Comparison of ENCODE assay signal across 1 cellular context in the genomic region with DNA sequence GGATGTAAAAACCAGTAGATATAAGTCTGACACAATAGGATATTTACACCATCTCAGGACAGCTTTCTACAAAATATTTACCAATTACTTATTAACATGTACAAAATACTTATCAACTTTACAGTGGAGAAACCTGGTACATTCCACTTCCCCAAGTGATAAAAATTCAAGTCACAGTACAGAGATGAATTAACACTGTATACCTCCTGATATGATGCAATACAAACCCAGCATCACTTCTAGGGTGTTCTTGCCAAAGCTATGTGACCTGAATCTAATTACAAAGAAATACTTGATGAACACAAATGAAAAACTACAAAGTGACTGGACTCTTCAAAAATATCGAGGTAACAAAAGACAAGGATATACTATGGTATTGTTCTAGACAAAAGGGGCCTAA.
TF ChIP-seq lines count a peak whose summit lies in the region.

No MANE protein-coding gene starts in this region.

TF ChIP-seq in WTC11, 78 proteins besides CTCF, POLR2A, EP300 and RAD21 (continued from another document):
- TF ChIP-seq, protein P1, sequence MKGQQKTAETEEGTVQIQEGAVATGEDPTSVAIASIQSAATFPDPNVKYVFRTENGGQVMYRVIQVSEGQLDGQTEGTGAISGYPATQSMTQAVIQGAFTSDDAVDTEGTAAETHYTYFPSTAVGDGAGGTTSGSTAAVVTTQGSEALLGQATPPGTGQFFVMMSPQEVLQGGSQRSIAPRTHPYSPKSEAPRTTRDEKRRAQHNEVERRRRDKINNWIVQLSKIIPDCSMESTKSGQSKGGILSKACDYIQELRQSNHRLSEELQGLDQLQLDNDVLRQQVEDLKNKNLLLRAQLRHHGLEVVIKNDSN (CRISPR knock-in tag; IDR thresholded peaks at IDR 0.05): no peak
- TF ChIP-seq SP1 (CRISPR knock-in tag; conservative IDR thresholded peaks at IDR 0.05) (no peak), ELF4 (CRISPR knock-in tag; IDR thresholded peaks at IDR 0.05; ENCODE audit: low read depth) (no peak), CREB1 (CRISPR knock-in tag; IDR thresholded peaks at IDR 0.05) (no peak), NFATC4 (CRISPR knock-in tag; IDR thresholded peaks at IDR 0.05) (no peak)
- TF ChIP-seq, protein P2, sequence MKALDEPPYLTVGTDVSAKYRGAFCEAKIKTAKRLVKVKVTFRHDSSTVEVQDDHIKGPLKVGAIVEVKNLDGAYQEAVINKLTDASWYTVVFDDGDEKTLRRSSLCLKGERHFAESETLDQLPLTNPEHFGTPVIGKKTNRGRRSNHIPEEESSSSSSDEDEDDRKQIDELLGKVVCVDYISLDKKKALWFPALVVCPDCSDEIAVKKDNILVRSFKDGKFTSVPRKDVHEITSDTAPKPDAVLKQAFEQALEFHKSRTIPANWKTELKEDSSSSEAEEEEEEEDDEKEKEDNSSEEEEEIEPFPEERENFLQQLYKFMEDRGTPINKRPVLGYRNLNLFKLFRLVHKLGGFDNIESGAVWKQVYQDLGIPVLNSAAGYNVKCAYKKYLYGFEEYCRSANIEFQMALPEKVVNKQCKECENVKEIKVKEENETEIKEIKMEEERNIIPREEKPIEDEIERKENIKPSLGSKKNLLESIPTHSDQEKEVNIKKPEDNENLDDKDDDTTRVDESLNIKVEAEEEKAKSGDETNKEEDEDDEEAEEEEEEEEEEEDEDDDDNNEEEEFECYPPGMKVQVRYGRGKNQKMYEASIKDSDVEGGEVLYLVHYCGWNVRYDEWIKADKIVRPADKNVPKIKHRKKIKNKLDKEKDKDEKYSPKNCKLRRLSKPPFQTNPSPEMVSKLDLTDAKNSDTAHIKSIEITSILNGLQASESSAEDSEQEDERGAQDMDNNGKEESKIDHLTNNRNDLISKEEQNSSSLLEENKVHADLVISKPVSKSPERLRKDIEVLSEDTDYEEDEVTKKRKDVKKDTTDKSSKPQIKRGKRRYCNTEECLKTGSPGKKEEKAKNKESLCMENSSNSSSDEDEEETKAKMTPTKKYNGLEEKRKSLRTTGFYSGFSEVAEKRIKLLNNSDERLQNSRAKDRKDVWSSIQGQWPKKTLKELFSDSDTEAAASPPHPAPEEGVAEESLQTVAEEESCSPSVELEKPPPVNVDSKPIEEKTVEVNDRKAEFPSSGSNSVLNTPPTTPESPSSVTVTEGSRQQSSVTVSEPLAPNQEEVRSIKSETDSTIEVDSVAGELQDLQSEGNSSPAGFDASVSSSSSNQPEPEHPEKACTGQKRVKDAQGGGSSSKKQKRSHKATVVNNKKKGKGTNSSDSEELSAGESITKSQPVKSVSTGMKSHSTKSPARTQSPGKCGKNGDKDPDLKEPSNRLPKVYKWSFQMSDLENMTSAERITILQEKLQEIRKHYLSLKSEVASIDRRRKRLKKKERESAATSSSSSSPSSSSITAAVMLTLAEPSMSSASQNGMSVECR (CRISPR knock-in tag; IDR thresholded peaks at IDR 0.05; ENCODE audit: borderline replicate concordance): no peak
- TF ChIP-seq, protein P3, sequence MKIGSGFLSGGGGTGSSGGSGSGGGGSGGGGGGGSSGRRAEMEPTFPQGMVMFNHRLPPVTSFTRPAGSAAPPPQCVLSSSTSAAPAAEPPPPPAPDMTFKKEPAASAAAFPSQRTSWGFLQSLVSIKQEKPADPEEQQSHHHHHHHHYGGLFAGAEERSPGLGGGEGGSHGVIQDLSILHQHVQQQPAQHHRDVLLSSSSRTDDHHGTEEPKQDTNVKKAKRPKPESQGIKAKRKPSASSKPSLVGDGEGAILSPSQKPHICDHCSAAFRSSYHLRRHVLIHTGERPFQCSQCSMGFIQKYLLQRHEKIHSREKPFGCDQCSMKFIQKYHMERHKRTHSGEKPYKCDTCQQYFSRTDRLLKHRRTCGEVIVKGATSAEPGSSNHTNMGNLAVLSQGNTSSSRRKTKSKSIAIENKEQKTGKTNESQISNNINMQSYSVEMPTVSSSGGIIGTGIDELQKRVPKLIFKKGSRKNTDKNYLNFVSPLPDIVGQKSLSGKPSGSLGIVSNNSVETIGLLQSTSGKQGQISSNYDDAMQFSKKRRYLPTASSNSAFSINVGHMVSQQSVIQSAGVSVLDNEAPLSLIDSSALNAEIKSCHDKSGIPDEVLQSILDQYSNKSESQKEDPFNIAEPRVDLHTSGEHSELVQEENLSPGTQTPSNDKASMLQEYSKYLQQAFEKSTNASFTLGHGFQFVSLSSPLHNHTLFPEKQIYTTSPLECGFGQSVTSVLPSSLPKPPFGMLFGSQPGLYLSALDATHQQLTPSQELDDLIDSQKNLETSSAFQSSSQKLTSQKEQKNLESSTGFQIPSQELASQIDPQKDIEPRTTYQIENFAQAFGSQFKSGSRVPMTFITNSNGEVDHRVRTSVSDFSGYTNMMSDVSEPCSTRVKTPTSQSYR (CRISPR knock-in tag; IDR thresholded peaks at IDR 0.05): no peak
- TF ChIP-seq, protein P4, sequence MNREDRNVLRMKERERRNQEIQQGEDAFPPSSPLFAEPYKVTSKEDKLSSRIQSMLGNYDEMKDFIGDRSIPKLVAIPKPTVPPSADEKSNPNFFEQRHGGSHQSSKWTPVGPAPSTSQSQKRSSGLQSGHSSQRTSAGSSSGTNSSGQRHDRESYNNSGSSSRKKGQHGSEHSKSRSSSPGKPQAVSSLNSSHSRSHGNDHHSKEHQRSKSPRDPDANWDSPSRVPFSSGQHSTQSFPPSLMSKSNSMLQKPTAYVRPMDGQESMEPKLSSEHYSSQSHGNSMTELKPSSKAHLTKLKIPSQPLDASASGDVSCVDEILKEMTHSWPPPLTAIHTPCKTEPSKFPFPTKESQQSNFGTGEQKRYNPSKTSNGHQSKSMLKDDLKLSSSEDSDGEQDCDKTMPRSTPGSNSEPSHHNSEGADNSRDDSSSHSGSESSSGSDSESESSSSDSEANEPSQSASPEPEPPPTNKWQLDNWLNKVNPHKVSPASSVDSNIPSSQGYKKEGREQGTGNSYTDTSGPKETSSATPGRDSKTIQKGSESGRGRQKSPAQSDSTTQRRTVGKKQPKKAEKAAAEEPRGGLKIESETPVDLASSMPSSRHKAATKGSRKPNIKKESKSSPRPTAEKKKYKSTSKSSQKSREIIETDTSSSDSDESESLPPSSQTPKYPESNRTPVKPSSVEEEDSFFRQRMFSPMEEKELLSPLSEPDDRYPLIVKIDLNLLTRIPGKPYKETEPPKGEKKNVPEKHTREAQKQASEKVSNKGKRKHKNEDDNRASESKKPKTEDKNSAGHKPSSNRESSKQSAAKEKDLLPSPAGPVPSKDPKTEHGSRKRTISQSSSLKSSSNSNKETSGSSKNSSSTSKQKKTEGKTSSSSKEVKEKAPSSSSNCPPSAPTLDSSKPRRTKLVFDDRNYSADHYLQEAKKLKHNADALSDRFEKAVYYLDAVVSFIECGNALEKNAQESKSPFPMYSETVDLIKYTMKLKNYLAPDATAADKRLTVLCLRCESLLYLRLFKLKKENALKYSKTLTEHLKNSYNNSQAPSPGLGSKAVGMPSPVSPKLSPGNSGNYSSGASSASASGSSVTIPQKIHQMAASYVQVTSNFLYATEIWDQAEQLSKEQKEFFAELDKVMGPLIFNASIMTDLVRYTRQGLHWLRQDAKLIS (CRISPR knock-in tag; IDR thresholded peaks at IDR 0.05; ENCODE audit: borderline replicate concordance): no peak
